ENCODE assay signal across 7 cellular contexts in the genomic region with DNA sequence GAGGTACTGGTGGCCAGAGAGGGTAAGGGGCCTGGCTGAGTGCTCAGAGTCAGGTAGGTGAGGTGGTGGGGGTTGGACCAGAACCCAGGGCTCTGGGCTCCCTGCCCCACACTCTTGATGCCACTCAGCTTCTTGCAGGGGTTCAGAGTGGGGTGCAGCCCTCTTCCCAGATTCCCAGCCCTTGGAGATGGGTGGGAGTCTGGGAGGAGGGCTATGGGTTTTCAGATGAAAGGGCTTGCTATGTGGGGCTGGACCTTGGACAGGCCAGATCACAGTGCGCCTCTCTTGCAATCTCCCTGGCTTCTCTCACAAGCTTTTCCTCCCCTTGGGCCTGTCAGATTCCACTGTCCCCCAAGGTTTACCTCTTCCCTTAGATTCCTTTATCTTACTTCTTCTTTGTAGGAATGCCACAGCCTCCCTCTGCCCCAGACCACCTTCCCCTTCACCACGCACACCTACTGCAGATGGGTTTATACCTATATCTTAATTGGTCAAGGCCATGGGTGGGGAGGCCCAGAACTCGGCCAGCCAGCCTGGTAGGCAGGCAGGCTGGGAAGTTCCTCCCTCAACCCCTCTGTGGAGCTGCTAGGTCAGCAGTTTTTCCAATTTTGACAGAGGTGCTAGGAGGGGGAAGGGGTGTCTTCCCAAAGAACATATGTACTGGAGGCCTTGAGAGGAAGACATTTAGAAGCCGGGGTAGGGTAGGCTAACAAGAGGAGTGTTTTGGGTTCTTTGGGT. TPM values are rescaled to one million over a fixed set of nuclear protein-coding genes. Genes with fewer than 3 reads are reported as not detected.
A peak's percentile ranks its signal among the peaks of the same experiment; 100 is the strongest.
DNase-seq lines count a peak whose midpoint lies in the region; ATAC-seq and TF ChIP-seq lines count a peak whose summit lies in the region.
"Had no signal": no experiment of that assay in that cellular context is flagged by ENCODE, and none has a peak within 500 bp of the region (broad histone marks: within the 10 kb centered on the region; RNA-seq: fewer than 3 reads in every experiment).

No MANE protein-coding gene starts in this region.

- H3K4me2 ChIP-seq in SK-N-SH, result peak overlapping the region; percentile 86

- H3K36me3 ChIP-seq in SK-N-SH (replicated peaks in 1 of 2; ENCODE audit: control insufficient read depth in 1 of 2, insufficient read depth in 2 of 2, low read length in 1 of 2) (no peaks in the 10 kb centered on the region), right atrium auricular region (no peaks in the 10 kb centered on the region), subcutaneous abdominal adipose tissue (ENCODE audit: control insufficient read depth in 5 of 5, insufficient read depth in 5 of 5, low read length in 5 of 5) (no peaks in the 10 kb centered on the region)

- ATAC-seq in SK-N-SH treated with all-trans-retinoic acid at 6 μM for 48 hours, result no peak

- H3K9me3 ChIP-seq in SK-N-SH (no peaks in the 10 kb centered on the region), right atrium auricular region (no peaks in the 10 kb centered on the region), subcutaneous abdominal adipose tissue (ENCODE audit: control insufficient read depth in 5 of 5, low read length in 5 of 5) (no peaks in the 10 kb centered on the region)

- DNase-seq in SK-N-SH, result no peak
- no peak for DNase-seq in right atrium auricular region (ENCODE audit: low spot score)
- no peak for DNase-seq in activated CD8-positive, alpha-beta memory T cell treated with anti-CD3 and anti-CD28 coated beads, Interleukin-2, amount 50 U/mL, for 48 hours
- no peak for DNase-seq in globus pallidus (ENCODE audit: low spot score)
- DNase-seq: 8988T had no signal

- H3K27ac ChIP-seq in SK-N-SH (ENCODE audit: low read depth in 2 of 2, low read length in 1 of 2) (no peak overlapping the region), right atrium auricular region (peak overlapping the region; percentile 73 to 76), subcutaneous abdominal adipose tissue (ENCODE audit: low read depth, low read length) (peak overlapping the region; percentile 11)

- H3K9me2 ChIP-seq in SK-N-SH, result no peaks in the 10 kb centered on the region

- TF ChIP-seq CTCF in SK-N-SH (IDR thresholded peaks at IDR 0.05), result no peak
- no peak for TF ChIP-seq CTCF in right atrium auricular region (IDR thresholded peaks at IDR 0.05)

- H3K9ac ChIP-seq in SK-N-SH (no peak overlapping the region), subcutaneous abdominal adipose tissue (ENCODE audit: low read length in 5 of 5) (peak overlapping the region in 4 of 5 donors; percentile 40 to 79 (median 64))

- WGBS in SK-N-SH (ENCODE audit: low lambda C conversion rate), result 87% methylated on average over 4 of the region's 4 CpGs

- H3K4me3 ChIP-seq in SK-N-SH (ENCODE audit: low read depth in 2 of 2, low read length in 1 of 2), result peak overlapping the region; percentile 66 to 73
- peak overlapping the region; percentile 51 to 82 for H3K4me3 ChIP-seq in right atrium auricular region
- H3K4me3 ChIP-seq in subcutaneous abdominal adipose tissue (ENCODE audit: low read depth in 1 of 5, low read length in 5 of 5), result peak overlapping the region; percentile 61 to 80 (median 74)

- CTCF ChIA-PET in SK-N-SH (lab: Yijun Ruan, JAX), result interaction anchor here (0.9 to 5.6 kb wide), 5 partner anchors 12 to 66 kb away, joined by 4 to 35 read pairs (median 15); no protein-coding TSS in a partner anchor

- H3K4me1 ChIP-seq in SK-N-SH (ENCODE audit: control insufficient read depth in 1 of 2, insufficient read depth in 2 of 2, low read depth in 1 of 2, low read length in 1 of 2) (peaks cover 0 to 32% of the 10 kb centered on the region in 2 experiments; a peak in 1 of 4 replicates), right atrium auricular region (peaks cover 0 to 69% of the 10 kb centered on the region in 2 donors), subcutaneous abdominal adipose tissue (ENCODE audit: control insufficient read depth in 5 of 5, insufficient read depth in 5 of 5, low read length in 5 of 5) (peaks cover 1 to 59% (median 35%) of the 10 kb centered on the region in 5 donors)

- H3K27me3 ChIP-seq in SK-N-SH (ENCODE audit: insufficient read depth) (no peaks in the 10 kb centered on the region), right atrium auricular region (no peaks in the 10 kb centered on the region), subcutaneous abdominal adipose tissue (ENCODE audit: control insufficient read depth in 5 of 5, insufficient read depth in 4 of 5, low read length in 5 of 5) (no peaks in the 10 kb centered on the region)

- peaks cover 8% of the 10 kb centered on the region for H3F3A ChIP-seq in SK-N-SH (replicated peaks; ENCODE audit: insufficient read depth)

- no peak for TF ChIP-seq RAD21 in SK-N-SH (IDR thresholded peaks at IDR 0.05; ENCODE audit: low read length)

- H4K20me1 ChIP-seq in SK-N-SH (ENCODE audit: insufficient read depth), result no peaks in the 10 kb centered on the region

- no peaks in the 10 kb centered on the region for H3K79me2 ChIP-seq in SK-N-SH (ENCODE audit: insufficient read depth)

- TF ChIP-seq EP300 in SK-N-SH (IDR thresholded peaks at IDR 0.05; ENCODE audit: borderline replicate concordance in 1 of 2, low read depth in 1 of 2, low read length in 1 of 2), result no peak

- no peak overlapping the region; the same call in 1 of the 2 replicates for H2AFZ ChIP-seq in SK-N-SH (ENCODE audit: low read depth)

- POLR2A ChIA-PET in SK-N-SH (lab: Yijun Ruan, JAX), result interaction anchor here (1.1 kb wide), 1 partner anchor 9 kb away, joined by 3 read pairs; no protein-coding TSS in a partner anchor

TF ChIP-seq in SK-N-SH, 30 proteins besides CTCF, POLR2A, EP300 and RAD21 (continues in another document):
- no peak for TF ChIP-seq SMC3 (IDR thresholded peaks at IDR 0.05; ENCODE audit: low read depth, low read length)
- no peak for TF ChIP-seq MXI1 (IDR thresholded peaks at IDR 0.05; ENCODE audit: low read depth, low read length)
- TF ChIP-seq GATA2 (CRISPR knock-in tag; IDR thresholded peaks at IDR 0.05), result no peak
- no peak for TF ChIP-seq GABPA (IDR thresholded peaks at IDR 0.05; ENCODE audit: low read depth)

TF ChIP-seq in SK-N-SH treated with all-trans-retinoic acid at 6 μM for 48 hours, 23 proteins besides CTCF, POLR2A, EP300 and RAD21:
- TF ChIP-seq GLIS3 (CRISPR knock-in tag; IDR thresholded peaks at IDR 0.05) (no peak), ISL1 (CRISPR knock-in tag; IDR thresholded peaks at IDR 0.05) (no peak)

RNA-seq across cellular contexts. Expression of gene NYNRIN, which starts 1.3 kb away (rescaled TPM):
- 4.7 and 4.8 TPM in 2 replicates for polyA plus RNA-seq in SK-N-SH (2012; rRNA removed)
- polyA plus RNA-seq in SK-N-SH (2012; cell fraction: cytosol; rRNA removed), result 1.7 and 2.7 TPM in 2 replicates
- polyA plus RNA-seq in SK-N-SH (2012; cell fraction: nucleus; rRNA removed), result 6.6 and 8.6 TPM in 2 replicates
- 10 to 100 TPM in 1 of 2 donors, 1 to 10 TPM in 1; 6.0 to 10.1 TPM for total RNA-seq in right atrium auricular region

RNA-seq across cellular contexts. Expression of gene CBLN3, which starts 29.3 kb away (rescaled TPM):
- 1.8 TPM in 2 replicates for polyA plus RNA-seq in SK-N-SH (2012; rRNA removed)
- polyA plus RNA-seq in SK-N-SH (2012; cell fraction: cytosol; rRNA removed), result 0.92 and 0.93 TPM in 2 replicates
- polyA plus RNA-seq in SK-N-SH (2012; cell fraction: nucleus; rRNA removed), result 12.6 and 14.2 TPM in 2 replicates
- 1 to 10 TPM in 1 of 2 donors, under 1 TPM in 1; 0.48 to 1.4 TPM for total RNA-seq in right atrium auricular region

RNA-seq across cellular contexts. Expression of gene KHNYN, which starts 29.6 kb away (rescaled TPM):
- polyA plus RNA-seq in SK-N-SH (2012; rRNA removed), result 18.3 and 21.8 TPM in 2 replicates
- 9.9 and 13.6 TPM in 2 replicates for polyA plus RNA-seq in SK-N-SH (2012; cell fraction: cytosol; rRNA removed)
- 43.9 and 56.3 TPM in 2 replicates for polyA plus RNA-seq in SK-N-SH (2012; cell fraction: nucleus; rRNA removed)
- total RNA-seq in right atrium auricular region, result 10 to 100 TPM; 16.3 to 23.0 TPM

RNA-seq across cellular contexts. Expression of gene NFATC4, which starts 32.2 kb away (rescaled TPM):
- polyA plus RNA-seq in SK-N-SH (2012; rRNA removed), result 24.9 and 25.3 TPM in 2 replicates
- polyA plus RNA-seq in SK-N-SH (2012; cell fraction: cytosol; rRNA removed), result 4.8 and 5.9 TPM in 2 replicates
- polyA plus RNA-seq in SK-N-SH (2012; cell fraction: nucleus; rRNA removed), result 152 and 250 TPM in 2 replicates
- 10 to 100 TPM; 12.5 to 13.4 TPM for total RNA-seq in right atrium auricular region

RNA-seq across cellular contexts. Expression of gene SDR39U1, which starts 42.4 kb away (rescaled TPM):
- 81.8 and 88.4 TPM in 2 replicates for polyA plus RNA-seq in SK-N-SH (2012; rRNA removed)
- 41.3 and 52.9 TPM in 2 replicates for polyA plus RNA-seq in SK-N-SH (2012; cell fraction: cytosol; rRNA removed)
- polyA plus RNA-seq in SK-N-SH (2012; cell fraction: nucleus; rRNA removed), result 292 and 320 TPM in 2 replicates
- 10 to 100 TPM; 49.2 to 55.1 TPM for total RNA-seq in right atrium auricular region

Comparison
In these comparisons a context has a peak if more than half of its experiments do, and no peak if none do; other contexts are left out.
1. H3K27ac ChIP-seq: peak in right atrium auricular region (2 of 2) and subcutaneous abdominal adipose tissue (single experiment); none in SK-N-SH (0 of 2).
2. Peak in every context shown above with its lines, with median percentiles within 50 percentile points of each other: H3K4me3 ChIP-seq.